Comparison of ENCODE assay signal across 1 cellular context in the genomic region with DNA sequence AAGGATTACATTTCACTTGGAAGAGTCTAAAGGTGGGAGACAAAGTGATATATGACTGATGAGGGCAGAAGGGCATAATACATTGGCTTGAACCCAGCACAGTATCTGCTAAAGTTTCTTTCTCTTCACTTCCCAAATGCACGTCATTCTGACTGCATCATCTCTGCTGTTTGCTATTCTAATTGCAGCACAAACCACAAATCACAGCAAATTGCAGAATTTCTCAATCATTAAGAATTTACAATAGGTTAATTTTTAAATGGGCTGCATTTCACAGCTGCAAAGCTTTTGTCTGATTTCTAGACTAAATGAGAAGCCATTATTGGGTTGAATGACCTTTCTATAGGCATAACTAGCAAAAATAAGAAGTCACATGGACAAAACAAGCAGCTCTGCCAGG.
TF ChIP-seq lines count a peak whose summit lies in the region.

No MANE protein-coding gene starts in this region.

TF ChIP-seq in HepG2, 621 proteins besides CTCF, POLR2A, EP300 and RAD21 (continued from another document):
- TF ChIP-seq, protein P1, sequence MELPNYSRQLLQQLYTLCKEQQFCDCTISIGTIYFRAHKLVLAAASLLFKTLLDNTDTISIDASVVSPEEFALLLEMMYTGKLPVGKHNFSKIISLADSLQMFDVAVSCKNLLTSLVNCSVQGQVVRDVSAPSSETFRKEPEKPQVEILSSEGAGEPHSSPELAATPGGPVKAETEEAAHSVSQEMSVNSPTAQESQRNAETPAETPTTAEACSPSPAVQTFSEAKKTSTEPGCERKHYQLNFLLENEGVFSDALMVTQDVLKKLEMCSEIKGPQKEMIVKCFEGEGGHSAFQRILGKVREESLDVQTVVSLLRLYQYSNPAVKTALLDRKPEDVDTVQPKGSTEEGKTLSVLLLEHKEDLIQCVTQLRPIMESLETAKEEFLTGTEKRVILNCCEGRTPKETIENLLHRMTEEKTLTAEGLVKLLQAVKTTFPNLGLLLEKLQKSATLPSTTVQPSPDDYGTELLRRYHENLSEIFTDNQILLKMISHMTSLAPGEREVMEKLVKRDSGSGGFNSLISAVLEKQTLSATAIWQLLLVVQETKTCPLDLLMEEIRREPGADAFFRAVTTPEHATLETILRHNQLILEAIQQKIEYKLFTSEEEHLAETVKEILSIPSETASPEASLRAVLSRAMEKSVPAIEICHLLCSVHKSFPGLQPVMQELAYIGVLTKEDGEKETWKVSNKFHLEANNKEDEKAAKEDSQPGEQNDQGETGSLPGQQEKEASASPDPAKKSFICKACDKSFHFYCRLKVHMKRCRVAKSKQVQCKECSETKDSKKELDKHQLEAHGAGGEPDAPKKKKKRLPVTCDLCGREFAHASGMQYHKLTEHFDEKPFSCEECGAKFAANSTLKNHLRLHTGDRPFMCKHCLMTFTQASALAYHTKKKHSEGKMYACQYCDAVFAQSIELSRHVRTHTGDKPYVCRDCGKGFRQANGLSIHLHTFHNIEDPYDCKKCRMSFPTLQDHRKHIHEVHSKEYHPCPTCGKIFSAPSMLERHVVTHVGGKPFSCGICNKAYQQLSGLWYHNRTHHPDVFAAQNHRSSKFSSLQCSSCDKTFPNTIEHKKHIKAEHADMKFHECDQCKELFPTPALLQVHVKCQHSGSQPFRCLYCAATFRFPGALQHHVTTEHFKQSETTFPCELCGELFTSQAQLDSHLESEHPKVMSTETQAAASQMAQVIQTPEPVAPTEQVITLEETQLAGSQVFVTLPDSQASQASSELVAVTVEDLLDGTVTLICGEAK (IDR thresholded peaks at IDR 0.05), result no peak
- TF ChIP-seq, protein P1 (CRISPR knock-in tag; IDR thresholded peaks at IDR 0.05), result no peak
- TF ChIP-seq, protein P2, sequence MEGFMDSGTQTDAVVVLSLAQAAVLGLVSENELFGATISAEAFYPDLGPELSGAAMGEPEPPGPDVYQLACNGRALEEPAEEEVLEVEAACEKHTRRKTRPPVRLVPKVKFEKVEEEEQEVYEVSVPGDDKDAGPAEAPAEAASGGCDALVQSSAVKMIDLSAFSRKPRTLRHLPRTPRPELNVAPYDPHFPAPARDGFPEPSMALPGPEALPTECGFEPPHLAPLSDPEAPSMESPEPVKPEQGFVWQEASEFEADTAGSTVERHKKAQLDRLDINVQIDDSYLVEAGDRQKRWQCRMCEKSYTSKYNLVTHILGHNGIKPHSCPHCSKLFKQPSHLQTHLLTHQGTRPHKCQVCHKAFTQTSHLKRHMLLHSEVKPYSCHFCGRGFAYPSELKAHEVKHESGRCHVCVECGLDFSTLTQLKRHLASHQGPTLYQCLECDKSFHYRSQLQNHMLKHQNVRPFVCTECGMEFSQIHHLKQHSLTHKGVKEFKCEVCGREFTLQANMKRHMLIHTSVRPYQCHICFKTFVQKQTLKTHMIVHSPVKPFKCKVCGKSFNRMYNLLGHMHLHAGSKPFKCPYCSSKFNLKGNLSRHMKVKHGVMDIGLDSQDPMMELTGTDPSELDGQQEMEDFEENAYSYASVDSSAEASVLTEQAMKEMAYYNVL (CRISPR knock-in tag; IDR thresholded peaks at IDR 0.05; ENCODE audit: borderline replicate concordance), result no peak
- TF ChIP-seq MED8 (CRISPR knock-in tag; IDR thresholded peaks at IDR 0.05; ENCODE audit: insufficient replicate concordance) (no peak), NR1H2 (CRISPR knock-in tag; IDR thresholded peaks at IDR 0.05; ENCODE audit: borderline replicate concordance, low read depth) (no peak), ZNF101 (CRISPR knock-in tag; IDR thresholded peaks at IDR 0.05; ENCODE audit: borderline replicate concordance, low read depth) (no peak), ZMAT3 (CRISPR knock-in tag; conservative IDR thresholded peaks at IDR 0.05) (no peak), TBP (CRISPR knock-in tag; IDR thresholded peaks at IDR 0.05) (no peak), SMARCC2 (IDR thresholded peaks at IDR 0.05) (no peak), MTA1 (CRISPR knock-in tag; IDR thresholded peaks at IDR 0.05; ENCODE audit: borderline replicate concordance) (no peak), ZNF839 (CRISPR knock-in tag; IDR thresholded peaks at IDR 0.05; ENCODE audit: borderline replicate concordance) (no peak), ZNF644 (CRISPR knock-in tag; IDR thresholded peaks at IDR 0.05; ENCODE audit: low read depth) (no peak), DMAP1 (CRISPR knock-in tag; IDR thresholded peaks at IDR 0.05) (no peak), EZH2 (conservative IDR thresholded peaks at IDR 0.05; ENCODE audit: low read depth, low read length) (no peak), TEAD3 (CRISPR knock-in tag; optimal IDR thresholded peaks at IDR 0.05; ENCODE audit: borderline replicate concordance) (no peak), JDP2 (CRISPR knock-in tag; IDR thresholded peaks at IDR 0.05; ENCODE audit: borderline replicate concordance) (no peak)
- TF ChIP-seq, protein P3, sequence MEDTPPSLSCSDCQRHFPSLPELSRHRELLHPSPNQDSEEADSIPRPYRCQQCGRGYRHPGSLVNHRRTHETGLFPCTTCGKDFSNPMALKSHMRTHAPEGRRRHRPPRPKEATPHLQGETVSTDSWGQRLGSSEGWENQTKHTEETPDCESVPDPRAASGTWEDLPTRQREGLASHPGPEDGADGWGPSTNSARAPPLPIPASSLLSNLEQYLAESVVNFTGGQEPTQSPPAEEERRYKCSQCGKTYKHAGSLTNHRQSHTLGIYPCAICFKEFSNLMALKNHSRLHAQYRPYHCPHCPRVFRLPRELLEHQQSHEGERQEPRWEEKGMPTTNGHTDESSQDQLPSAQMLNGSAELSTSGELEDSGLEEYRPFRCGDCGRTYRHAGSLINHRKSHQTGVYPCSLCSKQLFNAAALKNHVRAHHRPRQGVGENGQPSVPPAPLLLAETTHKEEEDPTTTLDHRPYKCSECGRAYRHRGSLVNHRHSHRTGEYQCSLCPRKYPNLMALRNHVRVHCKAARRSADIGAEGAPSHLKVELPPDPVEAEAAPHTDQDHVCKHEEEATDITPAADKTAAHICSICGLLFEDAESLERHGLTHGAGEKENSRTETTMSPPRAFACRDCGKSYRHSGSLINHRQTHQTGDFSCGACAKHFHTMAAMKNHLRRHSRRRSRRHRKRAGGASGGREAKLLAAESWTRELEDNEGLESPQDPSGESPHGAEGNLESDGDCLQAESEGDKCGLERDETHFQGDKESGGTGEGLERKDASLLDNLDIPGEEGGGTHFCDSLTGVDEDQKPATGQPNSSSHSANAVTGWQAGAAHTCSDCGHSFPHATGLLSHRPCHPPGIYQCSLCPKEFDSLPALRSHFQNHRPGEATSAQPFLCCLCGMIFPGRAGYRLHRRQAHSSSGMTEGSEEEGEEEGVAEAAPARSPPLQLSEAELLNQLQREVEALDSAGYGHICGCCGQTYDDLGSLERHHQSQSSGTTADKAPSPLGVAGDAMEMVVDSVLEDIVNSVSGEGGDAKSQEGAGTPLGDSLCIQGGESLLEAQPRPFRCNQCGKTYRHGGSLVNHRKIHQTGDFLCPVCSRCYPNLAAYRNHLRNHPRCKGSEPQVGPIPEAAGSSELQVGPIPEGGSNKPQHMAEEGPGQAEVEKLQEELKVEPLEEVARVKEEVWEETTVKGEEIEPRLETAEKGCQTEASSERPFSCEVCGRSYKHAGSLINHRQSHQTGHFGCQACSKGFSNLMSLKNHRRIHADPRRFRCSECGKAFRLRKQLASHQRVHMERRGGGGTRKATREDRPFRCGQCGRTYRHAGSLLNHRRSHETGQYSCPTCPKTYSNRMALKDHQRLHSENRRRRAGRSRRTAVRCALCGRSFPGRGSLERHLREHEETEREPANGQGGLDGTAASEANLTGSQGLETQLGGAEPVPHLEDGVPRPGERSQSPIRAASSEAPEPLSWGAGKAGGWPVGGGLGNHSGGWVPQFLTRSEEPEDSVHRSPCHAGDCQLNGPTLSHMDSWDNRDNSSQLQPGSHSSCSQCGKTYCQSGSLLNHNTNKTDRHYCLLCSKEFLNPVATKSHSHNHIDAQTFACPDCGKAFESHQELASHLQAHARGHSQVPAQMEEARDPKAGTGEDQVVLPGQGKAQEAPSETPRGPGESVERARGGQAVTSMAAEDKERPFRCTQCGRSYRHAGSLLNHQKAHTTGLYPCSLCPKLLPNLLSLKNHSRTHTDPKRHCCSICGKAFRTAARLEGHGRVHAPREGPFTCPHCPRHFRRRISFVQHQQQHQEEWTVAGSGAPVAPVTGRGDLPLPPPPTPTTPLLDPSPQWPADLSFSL (CRISPR knock-in tag; IDR thresholded peaks at IDR 0.05), result no peak
- TF ChIP-seq, protein P4, sequence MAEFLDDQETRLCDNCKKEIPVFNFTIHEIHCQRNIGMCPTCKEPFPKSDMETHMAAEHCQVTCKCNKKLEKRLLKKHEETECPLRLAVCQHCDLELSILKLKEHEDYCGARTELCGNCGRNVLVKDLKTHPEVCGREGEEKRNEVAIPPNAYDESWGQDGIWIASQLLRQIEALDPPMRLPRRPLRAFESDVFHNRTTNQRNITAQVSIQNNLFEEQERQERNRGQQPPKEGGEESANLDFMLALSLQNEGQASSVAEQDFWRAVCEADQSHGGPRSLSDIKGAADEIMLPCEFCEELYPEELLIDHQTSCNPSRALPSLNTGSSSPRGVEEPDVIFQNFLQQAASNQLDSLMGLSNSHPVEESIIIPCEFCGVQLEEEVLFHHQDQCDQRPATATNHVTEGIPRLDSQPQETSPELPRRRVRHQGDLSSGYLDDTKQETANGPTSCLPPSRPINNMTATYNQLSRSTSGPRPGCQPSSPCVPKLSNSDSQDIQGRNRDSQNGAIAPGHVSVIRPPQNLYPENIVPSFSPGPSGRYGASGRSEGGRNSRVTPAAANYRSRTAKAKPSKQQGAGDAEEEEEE (CRISPR knock-in tag; IDR thresholded peaks at IDR 0.05; ENCODE audit: borderline replicate concordance), result no peak
